10 cellular contexts compared by ENCODE assay signal in the genomic region with DNA sequence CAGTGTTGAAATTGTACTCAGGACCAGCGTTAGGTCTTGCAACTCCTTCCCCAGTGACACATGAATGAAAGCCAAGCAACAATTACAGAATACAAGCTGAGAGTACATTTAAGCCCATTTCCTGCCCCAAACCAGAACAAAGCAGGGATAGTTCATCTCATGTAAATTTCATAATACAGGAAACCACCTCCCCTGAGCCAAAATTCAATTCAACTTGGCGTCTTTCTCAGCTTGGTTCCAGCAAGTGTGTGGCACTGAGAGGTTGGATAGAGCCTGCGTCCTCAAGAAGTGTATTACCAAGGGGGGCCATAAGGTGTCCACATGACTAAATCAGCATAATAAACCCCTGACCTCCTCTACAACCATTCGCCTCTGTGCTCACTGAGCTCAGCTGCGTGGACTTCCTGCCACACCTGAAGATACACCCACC.
A peak's percentile ranks its signal among the peaks of the same experiment; 100 is the strongest.
DNase-seq lines count a peak whose midpoint lies in the region; ATAC-seq and TF ChIP-seq lines count a peak whose summit lies in the region.
"Had no signal": no experiment of that assay in that cellular context is flagged by ENCODE, and none has a peak within 500 bp of the region (broad histone marks: within the 10 kb centered on the region; RNA-seq: fewer than 3 reads in every experiment).

No MANE protein-coding gene starts in this region.

- H3K4me3 Mint-ChIP-seq in CD4-positive, alpha-beta memory T cell: peak overlapping the region; percentile 57 to 89 (median 78)
- H3K4me3 Mint-ChIP-seq in type B pancreatic cell: no peak overlapping the region

- H2BK120ac ChIP-seq in trophoblast cell (ENCODE audit: insufficient read depth, low read length, poor library complexity): no peak overlapping the region

- CTCF ChIA-PET in CD4-positive, alpha-beta memory T cell (lab: Charles Lee; ENCODE audit: partially characterized antibody): interaction anchor here (0.7 to 5.0 kb wide), 8 partner anchors 8 to 240 kb away, joined by 3 to 28 read pairs (median 4); no protein-coding TSS in a partner anchor

- H3K27me3 Mint-ChIP-seq in CD4-positive, alpha-beta memory T cell: no peaks in the 10 kb centered on the region
- H3K27me3 Mint-ChIP-seq in type B pancreatic cell: no peaks in the 10 kb centered on the region

- no CpG with 5 or more reads among the region's 5 CpGs for WGBS in trophoblast cell (ENCODE audit: extremely low coverage, insufficient coverage, insufficient read length)

- H2AK5ac ChIP-seq in trophoblast cell (ENCODE audit: low read length): no peak overlapping the region

- no peak overlapping the region for H4K8ac ChIP-seq in trophoblast cell (ENCODE audit: low read depth, low read length)

- H3K4me1 ChIP-seq in CD4-positive, alpha-beta memory T cell (ENCODE audit: insufficient read depth, low read length): peaks cover 77% of the 10 kb centered on the region
- H3K4me1 ChIP-seq in trophoblast cell (ENCODE audit: control insufficient read depth in 1 of 2, insufficient read depth in 2 of 2, low read length in 2 of 2): no peaks in the 10 kb centered on the region

- no peaks in the 10 kb centered on the region for H3K79me1 ChIP-seq in trophoblast cell (ENCODE audit: low read length)

- no peak overlapping the region for H3K9ac ChIP-seq in trophoblast cell (ENCODE audit: low read length)

- in situ Hi-C loops in GM13976 (cut with MboI; ENCODE audit: low sequenced_read_pairs, unreplicated experiment): no loop called here

- peaks cover 0 to 2% (median 0%) of the 10 kb centered on the region in 8 donors for H3K9me3 Mint-ChIP-seq in CD4-positive, alpha-beta memory T cell
- no peaks in the 10 kb centered on the region for H3K9me3 Mint-ChIP-seq in type B pancreatic cell

- peak overlapping the region; percentile 62 for H3K27ac ChIP-seq in CD4-positive, alpha-beta memory T cell (ENCODE audit: low read depth, low read length)
- no peak overlapping the region for H3K27ac ChIP-seq in trophoblast cell (ENCODE audit: low read depth, low read length)
- H3K27ac ChIP-seq: breast epithelium had no signal

- TF ChIP-seq CTCF in GM13976 (IDR thresholded peaks at IDR 0.05; ENCODE audit: borderline replicate concordance, control extremely low read depth, extremely low read depth, insufficient read depth, missing control alignments): no peak
- no peak for TF ChIP-seq CTCF in type B pancreatic cell (conservative IDR thresholded peaks at IDR 0.05)

- peaks cover 60 to 90% (median 77%) of the 10 kb centered on the region in 4 donors for H3K4me1 Mint-ChIP-seq in CD4-positive, alpha-beta memory T cell
- H3K4me1 Mint-ChIP-seq in type B pancreatic cell (ENCODE audit: unreplicated experiment): peaks cover 40% of the 10 kb centered on the region

- no peak for ATAC-seq in HG03565 (IDR thresholded peaks at IDR 0.05; ENCODE audit: unreplicated experiment)

- no peak overlapping the region for H3K14ac ChIP-seq in trophoblast cell (ENCODE audit: low read length)

- H2BK12ac ChIP-seq in trophoblast cell (ENCODE audit: low read length): no peak overlapping the region

- H3K36me3 ChIP-seq in CD4-positive, alpha-beta memory T cell (ENCODE audit: insufficient read depth, low read length): no peaks in the 10 kb centered on the region
- no peaks in the 10 kb centered on the region for H3K36me3 ChIP-seq in trophoblast cell (ENCODE audit: control insufficient read depth in 1 of 2, insufficient read depth in 2 of 2, low read length in 2 of 2)
- H3K36me3 ChIP-seq: breast epithelium had no signal

- no peaks in the 10 kb centered on the region for H3K27me3 ChIP-seq in CD4-positive, alpha-beta memory T cell (ENCODE audit: insufficient read depth, low read length)
- H3K27me3 ChIP-seq in trophoblast cell (ENCODE audit: insufficient read depth, low read length): no peaks in the 10 kb centered on the region
- H3K27me3 ChIP-seq: breast epithelium had no signal

- no peak overlapping the region for H3K4ac ChIP-seq in trophoblast cell (ENCODE audit: low read depth, low read length)

- no peak overlapping the region for H3K18ac ChIP-seq in trophoblast cell (ENCODE audit: low read length)

- no peaks in the 10 kb centered on the region for H3K9me3 ChIP-seq in CD4-positive, alpha-beta memory T cell (ENCODE audit: control insufficient read depth in 1 of 2, low read length in 2 of 2)
- no peaks in the 10 kb centered on the region for H3K9me3 ChIP-seq in trophoblast cell (ENCODE audit: insufficient read depth, low read depth, low read length)
- H3K9me3 ChIP-seq: breast epithelium had no signal

- H3K79me2 ChIP-seq in trophoblast cell (ENCODE audit: control insufficient read depth, insufficient read depth, low read length, poor library complexity): no peaks in the 10 kb centered on the region

- no peak overlapping the region for H3K4me2 ChIP-seq in trophoblast cell (ENCODE audit: low read length)

- H4K91ac ChIP-seq in trophoblast cell (ENCODE audit: low read depth, low read length): no peak overlapping the region

- no peak overlapping the region for H2BK5ac ChIP-seq in trophoblast cell (ENCODE audit: low read depth, low read length, poor library complexity)

- POLR2A ChIA-PET in CD4-positive, alpha-beta memory T cell (lab: Charles Lee; ENCODE audit: partially characterized antibody): interaction anchor here (0.9 to 6.6 kb wide), 11 partner anchors 9 to 345 kb away, joined by 3 to 150 read pairs (median 7); a partner anchor contains a TSS

- no peak overlapping the region for H4K12ac ChIP-seq in trophoblast cell (ENCODE audit: low read depth, low read length)

- peak overlapping the region; percentile 25 to 27 for H3K4me3 ChIP-seq in CD4-positive, alpha-beta memory T cell (ENCODE audit: low read length in 2 of 2)
- no peak overlapping the region for H3K4me3 ChIP-seq in trophoblast cell (ENCODE audit: low read depth, low read length)
- H3K4me3 ChIP-seq: breast epithelium had no signal

- no peak overlapping the region for H2AFZ ChIP-seq in trophoblast cell (ENCODE audit: insufficient read depth, low read length, poor library complexity)

- peak overlapping the region; percentile 88 to 94 (median 91) for H3K27ac Mint-ChIP-seq in CD4-positive, alpha-beta memory T cell
- no peak overlapping the region for H3K27ac Mint-ChIP-seq in type B pancreatic cell

- DNase-seq in CD4-positive, alpha-beta memory T cell: peak; percentile 64 to 78 (median 70)
- peak; percentile 16 for DNase-seq in NCI-H146 treated with DMSO at 0.1 percent for 48 hours (lab: John Stamatoyannopoulos, UW; ENCODE audit: unreplicated experiment)
- peak; percentile 21 for DNase-seq in activated naive CD4-positive, alpha-beta T cell treated with anti-CD3 and anti-CD28 coated beads, Interleukin-2, amount 50 U/mL, for 16 hours
- DNase-seq in iris pigment epithelial cell (ENCODE audit: low read depth): peak; percentile 90
- no peak for DNase-seq in GM13976 (ENCODE audit: low spot score)
- DNase-seq in type B pancreatic cell (ENCODE audit: extremely low spot score, unreplicated experiment): no peak
- no peak for DNase-seq in trophoblast cell
- DNase-seq: head of caudate nucleus had no signal

- peaks cover 0 to 1% of the 10 kb centered on the region in 2 donors for H3K36me3 Mint-ChIP-seq in CD4-positive, alpha-beta memory T cell
- no peaks in the 10 kb centered on the region for H3K36me3 Mint-ChIP-seq in type B pancreatic cell

- intact Hi-C loops in CD4-positive, alpha-beta memory T cell (cut with micrococcal nuclease): loop anchor here (1.0 to 5.0 kb wide), 3 partner anchors 31 to 280 kb away; a partner anchor contains a TSS

- H3K23ac ChIP-seq in trophoblast cell (ENCODE audit: low read length): no peak overlapping the region

Comparison
In these comparisons a context has a peak if more than half of its experiments do, and no peak if none do; other contexts are left out.
1. DNase-seq: peak in CD4-positive, alpha-beta memory T cell (5 of 5), NCI-H146 treated with DMSO at 0.1 percent for 48 hours (single experiment), activated naive CD4-positive, alpha-beta T cell treated with anti-CD3 and anti-CD28 coated beads, Interleukin-2, amount 50 U/mL, for 16 hours (single experiment) and iris pigment epithelial cell (single experiment); none in GM13976 (single experiment), type B pancreatic cell (single experiment) and trophoblast cell (0 of 2).